22 cellular contexts compared by ENCODE assay signal in genomic region chr3:152058906-152059305, GRCh38.
"Had no signal": no experiment of that assay in that cellular context is flagged by ENCODE, and none has a peak within 500 bp of the region (broad histone marks: within the 10 kb centered on the region; RNA-seq: fewer than 3 reads in every experiment).

No MANE protein-coding gene starts in this region.

- H3K27ac ChIP-seq: dorsolateral prefrontal cortex, esophagus muscularis mucosa, neutrophil, prostate gland, right atrium auricular region, stomach, thyroid gland, vagina had no signal

- H3K4me2 ChIP-seq: smooth muscle cell had no signal

- H3K4me3 ChIP-seq: dorsolateral prefrontal cortex, esophagus muscularis mucosa, lung, prostate gland, right atrium auricular region, smooth muscle cell, stomach, thyroid gland, vagina had no signal

- H3K4me1 ChIP-seq: prostate gland, right atrium auricular region, thyroid gland, vagina had no signal

- DNase-seq: dorsolateral prefrontal cortex; effector CD4-positive, alpha-beta T cell; hypothalamus; immature natural killer cell; natural killer cell; stimulated activated CD4-positive, alpha-beta T cell treated with anti-CD3 and anti-CD28 coated beads, Interleukin-12 subunit alpha, Interleukin-12 subunit beta, amount 100 ng/mL, for 4 hours; stimulated activated CD4-positive, alpha-beta T cell treated with anti-CD3 and anti-CD28 coated beads, Interleukin-1b, Interleukin-23, amount 100 ng/mL, for 48 hours; stimulated activated CD4-positive, alpha-beta T cell treated with anti-CD3 and anti-CD28 coated beads, Interleukin-4, amount 100 ng/mL, for 1 hour; stimulated activated CD8-positive, alpha-beta memory T cell treated with anti-CD3 and anti-CD28 coated beads, Interleukin-4, amount 100 ng/mL, for 48 hours; stimulated activated naive CD4-positive, alpha-beta T cell; stomach; thyroid gland; trophoblast cell had no signal

- H3K36me3 ChIP-seq: esophagus muscularis mucosa, neutrophil, prostate gland, right atrium auricular region, stomach, thyroid gland, vagina had no signal

- H3K9me3 ChIP-seq: esophagus muscularis mucosa, neutrophil, prostate gland, right atrium auricular region, stomach, thyroid gland, vagina had no signal

- H3K27me3 ChIP-seq: dorsolateral prefrontal cortex, esophagus muscularis mucosa, neutrophil, right atrium auricular region, stomach, thyroid gland, vagina had no signal

- ATAC-seq: left lobe of liver, natural killer cell, sciatic nerve had no signal
